12 cellular contexts compared by ENCODE assay signal in the genomic region with DNA sequence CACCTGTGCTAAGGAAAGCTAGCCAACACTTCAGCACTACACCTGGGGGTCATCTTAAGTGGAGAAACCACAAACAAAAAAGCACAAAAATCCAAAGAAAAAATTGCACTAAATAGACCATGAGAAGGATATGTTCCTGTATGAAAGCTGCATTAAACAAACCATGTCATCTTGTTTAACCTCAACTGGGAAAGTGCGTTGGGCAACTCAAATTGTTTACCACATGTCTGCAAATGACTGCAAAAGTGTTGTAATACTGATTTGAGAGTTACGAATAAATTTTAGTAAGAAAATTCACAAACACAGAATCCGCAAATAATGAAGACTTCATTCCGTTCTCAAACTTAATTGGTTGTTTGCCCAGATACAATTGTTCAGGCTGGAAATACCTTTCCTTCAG.
DNase-seq lines count a peak whose midpoint lies in the region; ATAC-seq, FAIRE-seq and TF ChIP-seq lines count a peak whose summit lies in the region.
"Had no signal": no experiment of that assay in that cellular context is flagged by ENCODE, and none has a peak within 500 bp of the region (broad histone marks: within the 10 kb centered on the region; RNA-seq: fewer than 3 reads in every experiment).

No MANE protein-coding gene starts in this region.

- no peak overlapping the region for H2AFZ ChIP-seq in HepG2 (ENCODE audit: low read length)
- no peak overlapping the region for H2AFZ ChIP-seq in neural progenitor cell (replicated peaks)

- no peaks in the 10 kb centered on the region for H3K36me3 Mint-ChIP-seq in neural progenitor cell

- no peaks in the 10 kb centered on the region for H3F3A ChIP-seq in neural progenitor cell (ENCODE audit: low read depth)

- WGBS in liver, result 39% methylated on average over 4 of the region's 4 CpGs
- WGBS in HepG2 (ENCODE audit: low lambda C conversion rate), result 70% methylated on average over 4 of the region's 4 CpGs
- WGBS in right lobe of liver (ENCODE audit: insufficient coverage, low coverage, low lambda C conversion rate, missing lambda C conversion rate), result 22% methylated on average over 4 of the region's 4 CpGs

- H3K4me3 Mint-ChIP-seq in neural progenitor cell, result no peak overlapping the region

- H3K4me2 ChIP-seq in HepG2 (ENCODE audit: low read depth, low read length) (no peak overlapping the region), neural progenitor cell (no peak overlapping the region)
- H3K4me2 ChIP-seq: BLaER1 had no signal

- intact Hi-C loops in HepG2 (cut with micrococcal nuclease; ENCODE audit: unreplicated experiment), result no loop called here
- intact Hi-C loops in right lobe of liver (cut with DNase I), result no loop called here

- DNase-seq in HepG2 (ENCODE audit: low spot score) (no peak), fibroblast of peridontal ligament (ENCODE audit: extremely low read depth) (peak; percentile 43), right lobe of liver (no peak), neural progenitor cell (ENCODE audit: low spot score) (no peak)
- DNase-seq: AML-193, DMS 273 treated with DMSO at 0.1 percent for 48 hours, H7 had no signal

- H3K79me2 ChIP-seq in HepG2 (ENCODE audit: insufficient read depth, low read length) (no peaks in the 10 kb centered on the region), neural progenitor cell (ENCODE audit: low read depth) (no peaks in the 10 kb centered on the region)

- H3K4me3 ChIP-seq in liver (ENCODE audit: low read depth in 1 of 3, low read length in 3 of 3) (no peak overlapping the region), HepG2 (replicated peaks in 1 of 3; ENCODE audit: insufficient read depth in 1 of 3, low read depth in 2 of 3, low read length in 3 of 3) (no peak overlapping the region), right lobe of liver (no peak overlapping the region), neural progenitor cell (no peak overlapping the region)
- H3K4me3 ChIP-seq: BLaER1 had no signal

- ATAC-seq in HepG2, result no peak
- ATAC-seq in right lobe of liver, result peak; percentile 63 to 74 (median 72)
- no peak for ATAC-seq in HG02884 (IDR thresholded peaks at IDR 0.05; ENCODE audit: unreplicated experiment)
- ATAC-seq in HG02973 (IDR thresholded peaks at IDR 0.05; ENCODE audit: unreplicated experiment), result no peak

- H3K4me1 ChIP-seq in liver (ENCODE audit: control insufficient read depth in 4 of 4, insufficient read depth in 4 of 4, low read length in 3 of 4) (peaks cover 0 to 6% (median 3%) of the 10 kb centered on the region in 4 donors), HepG2 (ENCODE audit: insufficient read depth, low read length) (no peaks in the 10 kb centered on the region), right lobe of liver (peaks cover 0 to 16% (median 4%) of the 10 kb centered on the region in 4 donors), neural progenitor cell (no peaks in the 10 kb centered on the region)
- H3K4me1 ChIP-seq: BLaER1 had no signal

- H3K9me3 Mint-ChIP-seq in neural progenitor cell, result no peaks in the 10 kb centered on the region

- POLR2A ChIA-PET in HepG2 (lab: Yijun Ruan, JAX), result no interaction called here

- H4K20me1 ChIP-seq in HepG2 (ENCODE audit: insufficient read depth, low read length) (no peaks in the 10 kb centered on the region), neural progenitor cell (ENCODE audit: low read depth) (no peaks in the 10 kb centered on the region)
- H4K20me1 ChIP-seq: BLaER1 had no signal

- TF ChIP-seq CTCF in liver (IDR thresholded peaks at IDR 0.05; ENCODE audit: low read depth, low read length, missing input control), result no peak
- TF ChIP-seq CTCF in HepG2 (CRISPR knock-in tag; IDR thresholded peaks at IDR 0.05), result no peak
- no peak for TF ChIP-seq CTCF in right lobe of liver (IDR thresholded peaks at IDR 0.05)
- no peak for TF ChIP-seq CTCF in neural progenitor cell (IDR thresholded peaks at IDR 0.05)

- H3K9me3 ChIP-seq in liver (ENCODE audit: control insufficient read depth in 4 of 4, low read length in 3 of 4) (no peaks in the 10 kb centered on the region), HepG2 (ENCODE audit: low read length) (no peaks in the 10 kb centered on the region), right lobe of liver (no peaks in the 10 kb centered on the region), neural progenitor cell (ENCODE audit: low read depth) (no peaks in the 10 kb centered on the region)
- H3K9me3 ChIP-seq: BLaER1 had no signal

- CTCF ChIA-PET in HepG2 (lab: Yijun Ruan, JAX; ENCODE audit: low intra/inter-chr PET ratio, low total read pairs), result no interaction called here

- no peaks in the 10 kb centered on the region for H3K36me3 ChIP-seq in liver (ENCODE audit: control insufficient read depth in 4 of 4, insufficient read depth in 3 of 4, low read depth in 1 of 4, low read length in 3 of 4)
- no peaks in the 10 kb centered on the region for H3K36me3 ChIP-seq in HepG2 (replicated peaks in 1 of 2; ENCODE audit: control insufficient read depth in 1 of 2, insufficient read depth in 2 of 2, low read length in 2 of 2)
- H3K36me3 ChIP-seq in right lobe of liver, result no peaks in the 10 kb centered on the region
- no peaks in the 10 kb centered on the region for H3K36me3 ChIP-seq in neural progenitor cell
- H3K36me3 ChIP-seq: BLaER1 had no signal

- H3K27ac Mint-ChIP-seq in neural progenitor cell, result no peak overlapping the region

- H3K9ac ChIP-seq in liver (ENCODE audit: low read depth in 1 of 2, low read length in 2 of 2), result no peak overlapping the region
- H3K9ac ChIP-seq in HepG2 (ENCODE audit: insufficient read depth, low read depth, low read length), result no peak overlapping the region
- no peak overlapping the region for H3K9ac ChIP-seq in neural progenitor cell
- H3K9ac ChIP-seq: BLaER1 had no signal

- TF ChIP-seq EP300 in HepG2 (IDR thresholded peaks at IDR 0.05; ENCODE audit: low read depth in 2 of 2, low read length in 2 of 2) (no peak), HepG2 (CRISPR knock-in tag; IDR thresholded peaks at IDR 0.05; ENCODE audit: borderline replicate concordance) (no peak)

- no peak for FAIRE-seq in HepG2 (lab: Jason Lieb, UNC)

- no TSS peak for BruUV-seq in HepG2 (replicated peaks; lab: Mats Ljungman, UMichigan)

- no peaks in the 10 kb centered on the region for H3K27me3 ChIP-seq in liver (ENCODE audit: control insufficient read depth in 4 of 4, insufficient read depth in 4 of 4, low read length in 3 of 4)
- H3K27me3 ChIP-seq in HepG2 (ENCODE audit: control insufficient read depth in 1 of 2, insufficient read depth in 2 of 2, low read length in 2 of 2), result peaks cover 0 to 8% of the 10 kb centered on the region in 2 experiments; a peak in 1 of 5 replicates
- H3K27me3 ChIP-seq in right lobe of liver, result no peaks in the 10 kb centered on the region
- H3K27me3 ChIP-seq in neural progenitor cell, result no peaks in the 10 kb centered on the region
- H3K27me3 ChIP-seq: BLaER1 had no signal

- H3K27ac ChIP-seq in liver (ENCODE audit: low read depth in 1 of 2, low read length in 2 of 2) (peak overlapping the region in 1 of 2 donors; percentile 14), HepG2 (ENCODE audit: extremely low read length, insufficient read depth, low read length) (no peak overlapping the region), right lobe of liver (peak overlapping the region; percentile 35 to 63 (median 52)), neural progenitor cell (no peak overlapping the region)
- H3K27ac ChIP-seq: 22Rv1, BLaER1 had no signal

- TF ChIP-seq RAD21 in liver (IDR thresholded peaks at IDR 0.05), result no peak
- no peak for TF ChIP-seq RAD21 in HepG2 (CRISPR knock-in tag; IDR thresholded peaks at IDR 0.05)

- H3K27me3 Mint-ChIP-seq in neural progenitor cell (ENCODE audit: insufficient read depth, low read depth), result no peaks in the 10 kb centered on the region

- no peaks in the 10 kb centered on the region for H3K4me1 Mint-ChIP-seq in neural progenitor cell

- in situ Hi-C loops in HepG2 (cut with HindIII; ENCODE audit: extremely low pct_ligation_motif_present, low pct_unique_long_range_greater_than_20kb), result no loop called here

- no peak for TF ChIP-seq POLR2A in HepG2 (IDR thresholded peaks at IDR 0.05; ENCODE audit: insufficient read depth in 1 of 2, low read depth in 2 of 2, low read length in 2 of 2)
- no peak for TF ChIP-seq POLR2A in right lobe of liver (IDR thresholded peaks at IDR 0.05)

TF ChIP-seq in liver, 16 proteins besides CTCF, POLR2A, EP300 and RAD21:
- TF ChIP-seq RXRA (IDR thresholded peaks at IDR 0.05), result peak in 1 of 2 donors; percentile 68
- TF ChIP-seq, protein P1, sequence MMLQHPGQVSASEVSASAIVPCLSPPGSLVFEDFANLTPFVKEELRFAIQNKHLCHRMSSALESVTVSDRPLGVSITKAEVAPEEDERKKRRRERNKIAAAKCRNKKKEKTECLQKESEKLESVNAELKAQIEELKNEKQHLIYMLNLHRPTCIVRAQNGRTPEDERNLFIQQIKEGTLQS (IDR thresholded peaks at IDR 0.05), result no peak
- TF ChIP-seq, protein P2, sequence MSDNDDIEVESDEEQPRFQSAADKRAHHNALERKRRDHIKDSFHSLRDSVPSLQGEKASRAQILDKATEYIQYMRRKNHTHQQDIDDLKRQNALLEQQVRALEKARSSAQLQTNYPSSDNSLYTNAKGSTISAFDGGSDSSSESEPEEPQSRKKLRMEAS (IDR thresholded peaks at IDR 0.05), result peak; percentile 22
- no peak for TF ChIP-seq FOXA1 (IDR thresholded peaks at IDR 0.05)
- peak; percentile 76 for TF ChIP-seq YY1 (IDR thresholded peaks at IDR 0.05)
- TF ChIP-seq HNF4A (conservative IDR thresholded peaks at IDR 0.05), result peak in 1 of 2 donors; percentile 48
TF ChIP-seq in liver: peak in this region for 4.

TF ChIP-seq in HepG2, 621 proteins besides CTCF, POLR2A, EP300 and RAD21:
- TF ChIP-seq, protein P3, sequence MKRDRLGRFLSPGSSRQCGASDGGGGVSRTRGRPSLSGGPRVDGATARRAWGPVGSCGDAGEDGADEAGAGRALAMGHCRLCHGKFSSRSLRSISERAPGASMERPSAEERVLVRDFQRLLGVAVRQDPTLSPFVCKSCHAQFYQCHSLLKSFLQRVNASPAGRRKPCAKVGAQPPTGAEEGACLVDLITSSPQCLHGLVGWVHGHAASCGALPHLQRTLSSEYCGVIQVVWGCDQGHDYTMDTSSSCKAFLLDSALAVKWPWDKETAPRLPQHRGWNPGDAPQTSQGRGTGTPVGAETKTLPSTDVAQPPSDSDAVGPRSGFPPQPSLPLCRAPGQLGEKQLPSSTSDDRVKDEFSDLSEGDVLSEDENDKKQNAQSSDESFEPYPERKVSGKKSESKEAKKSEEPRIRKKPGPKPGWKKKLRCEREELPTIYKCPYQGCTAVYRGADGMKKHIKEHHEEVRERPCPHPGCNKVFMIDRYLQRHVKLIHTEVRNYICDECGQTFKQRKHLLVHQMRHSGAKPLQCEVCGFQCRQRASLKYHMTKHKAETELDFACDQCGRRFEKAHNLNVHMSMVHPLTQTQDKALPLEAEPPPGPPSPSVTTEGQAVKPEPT (CRISPR knock-in tag; IDR thresholded peaks at IDR 0.05; ENCODE audit: low read depth), result no peak
- TF ChIP-seq ZNF839 (CRISPR knock-in tag; IDR thresholded peaks at IDR 0.05; ENCODE audit: borderline replicate concordance), result no peak
TF ChIP-seq in HepG2: peak in this region for 0.

Comparison
In these comparisons a context has a peak if more than half of its experiments do, and no peak if none do; other contexts are left out.
1. H3K27ac ChIP-seq: peak in right lobe of liver (3 of 3); none in HepG2 (single experiment) and neural progenitor cell (single experiment).
2. ATAC-seq: peak in right lobe of liver (4 of 4); none in HepG2 (single experiment), HG02884 (single experiment) and HG02973 (single experiment).